In the genomic region with DNA sequence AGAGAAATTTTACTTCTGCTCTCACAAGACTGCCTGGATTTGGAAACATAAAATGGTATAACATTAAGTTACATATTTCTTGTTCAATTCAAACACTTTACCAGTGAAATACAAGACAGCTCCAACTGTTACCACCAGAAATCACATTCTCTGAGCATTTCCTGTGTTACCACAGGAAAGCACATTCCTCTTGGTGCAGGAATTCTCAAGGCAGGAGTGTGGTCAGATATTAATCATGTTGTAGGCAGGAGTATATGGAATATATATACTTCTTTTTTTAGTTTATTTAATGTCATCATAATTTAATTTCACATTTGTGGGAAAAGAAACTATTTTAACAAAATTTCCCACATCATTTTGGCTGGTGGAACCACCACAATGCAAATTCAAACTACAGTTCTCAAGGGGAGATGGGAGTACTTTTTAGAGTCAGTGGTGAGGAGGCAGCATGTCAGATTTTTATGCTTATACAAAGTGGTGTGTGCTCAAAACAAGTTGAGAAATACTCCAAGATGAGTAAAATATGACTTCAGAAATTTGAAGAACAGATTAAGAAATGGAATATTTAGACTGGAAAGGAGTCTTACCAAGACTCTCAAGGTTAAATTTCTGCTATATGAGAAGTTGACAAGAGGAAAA, we compare ENCODE assay signal across 23 cellular contexts.
DNase-seq lines count a peak whose midpoint lies in the region; ATAC-seq and TF ChIP-seq lines count a peak whose summit lies in the region.
"Had no signal": no experiment of that assay in that cellular context is flagged by ENCODE, and none has a peak within 500 bp of the region (broad histone marks: within the 10 kb centered on the region; RNA-seq: fewer than 3 reads in every experiment).

No MANE protein-coding gene starts in this region.

- POLR2A ChIA-PET in WTC11 (lab: Charles Lee) = no interaction called here

- H3K27me3 Mint-ChIP-seq in WTC11 (ENCODE audit: low read depth) = no peaks in the 10 kb centered on the region

- H3K4me3 ChIP-seq in cardiac fibroblast (replicated peaks in 1 of 2; ENCODE audit: low read depth in 2 of 2, low read length in 2 of 2) = no peak overlapping the region
- H3K4me3 ChIP-seq: vagina had no signal

- H3K9me3 Mint-ChIP-seq in WTC11 = peaks cover 4% of the 10 kb centered on the region; the same call in 1 of the 2 replicates

- no peak overlapping the region for H3K4me3 Mint-ChIP-seq in WTC11
- H3K4me3 Mint-ChIP-seq: activated CD4-positive, alpha-beta T cell treated with anti-CD3 and anti-CD28 coated beads, Interleukin-2, amount 10 ng/mL, durations not matched to agents 24 days and 14 days; CD8-positive, alpha-beta memory T cell; mesothelial cell of epicardium; neural crest cell had no signal

- CTCF ChIA-PET in WTC11 (lab: Charles Lee) = interaction anchor here (1.0 to 1.3 kb wide), 2 partner anchors 212 to 216 kb away, joined by 3 read pairs; no protein-coding TSS in a partner anchor

- no peak for ATAC-seq in WTC11
- ATAC-seq: foreskin keratinocyte, HCT116 had no signal

- TF ChIP-seq CTCF in cardiac fibroblast (IDR thresholded peaks at IDR 0.05; ENCODE audit: low read depth, low read length) = no peak
- no peak for TF ChIP-seq CTCF in WTC11 (IDR thresholded peaks at IDR 0.05)

- H3K4me1 Mint-ChIP-seq in WTC11 = 0 out of 2 replicates have a peak, but pooled peaks cover 2% of the 10 kb centered on the region
- H3K4me1 Mint-ChIP-seq: activated CD4-positive, alpha-beta T cell treated with anti-CD3 and anti-CD28 coated beads, Interleukin-2, amount 10 ng/mL, durations not matched to agents 24 days and 14 days; CD8-positive, alpha-beta memory T cell; neural crest cell had no signal

- DNase-seq in AG20443 (ENCODE audit: low spot score) (peak; percentile 51), M059J (ENCODE audit: low read depth) (peak; percentile 55), cardiac fibroblast (ENCODE audit: low read depth in 2 of 2) (peak; percentile 63 to 79), myocyte (ENCODE audit: low read depth) (peak; percentile 44), LoVo (ENCODE audit: low spot score) (no peak), WTC11 (ENCODE audit: low spot score) (no peak), NCI-H1417 (lab: John Stamatoyannopoulos, UW) (no peak), NCI-H1092 treated with DMSO at 0.1 percent for 48 hours (lab: John Stamatoyannopoulos, UW) (no peak)
- DNase-seq: activated CD4-positive, alpha-beta T cell treated with anti-CD3 and anti-CD28 coated beads, Interleukin-2, amount 10 ng/mL, durations not matched to agents 24 days and 14 days; activated CD8-positive, alpha-beta memory T cell treated with anti-CD3 and anti-CD28 coated beads, Interleukin-2, amount 50 U/mL, for 4 hours; activated gamma-delta T cell; amygdala; CD8-positive, alpha-beta memory T cell; NCI-H1092; NCI-H2107; NCI-H524 treated with DMSO at 0.1 percent for 48 hours; retina; stimulated activated CD4-positive, alpha-beta T cell treated with anti-CD3 and anti-CD28 coated beads, Interleukin-15, amount 100 ng/mL, for 24 hours had no signal

- no peaks in the 10 kb centered on the region for H3K36me3 Mint-ChIP-seq in WTC11

- no peak overlapping the region for H3K27ac Mint-ChIP-seq in WTC11
- H3K27ac Mint-ChIP-seq: activated CD4-positive, alpha-beta T cell treated with anti-CD3 and anti-CD28 coated beads, Interleukin-2, amount 10 ng/mL, durations not matched to agents 24 days and 14 days; CD8-positive, alpha-beta memory T cell; mesothelial cell of epicardium had no signal

TF ChIP-seq in WTC11, 78 proteins besides CTCF, POLR2A, EP300 and RAD21:
- TF ChIP-seq, protein P1, sequence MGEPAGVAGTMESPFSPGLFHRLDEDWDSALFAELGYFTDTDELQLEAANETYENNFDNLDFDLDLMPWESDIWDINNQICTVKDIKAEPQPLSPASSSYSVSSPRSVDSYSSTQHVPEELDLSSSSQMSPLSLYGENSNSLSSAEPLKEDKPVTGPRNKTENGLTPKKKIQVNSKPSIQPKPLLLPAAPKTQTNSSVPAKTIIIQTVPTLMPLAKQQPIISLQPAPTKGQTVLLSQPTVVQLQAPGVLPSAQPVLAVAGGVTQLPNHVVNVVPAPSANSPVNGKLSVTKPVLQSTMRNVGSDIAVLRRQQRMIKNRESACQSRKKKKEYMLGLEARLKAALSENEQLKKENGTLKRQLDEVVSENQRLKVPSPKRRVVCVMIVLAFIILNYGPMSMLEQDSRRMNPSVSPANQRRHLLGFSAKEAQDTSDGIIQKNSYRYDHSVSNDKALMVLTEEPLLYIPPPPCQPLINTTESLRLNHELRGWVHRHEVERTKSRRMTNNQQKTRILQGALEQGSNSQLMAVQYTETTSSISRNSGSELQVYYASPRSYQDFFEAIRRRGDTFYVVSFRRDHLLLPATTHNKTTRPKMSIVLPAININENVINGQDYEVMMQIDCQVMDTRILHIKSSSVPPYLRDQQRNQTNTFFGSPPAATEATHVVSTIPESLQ (CRISPR knock-in tag; IDR thresholded peaks at IDR 0.05) = no peak
- TF ChIP-seq ESRRA (CRISPR knock-in tag; IDR thresholded peaks at IDR 0.05; ENCODE audit: borderline replicate concordance) (no peak), MXD4 (CRISPR knock-in tag; IDR thresholded peaks at IDR 0.05; ENCODE audit: borderline replicate concordance) (no peak), CREM (CRISPR knock-in tag; IDR thresholded peaks at IDR 0.05) (no peak), ZBTB21 (CRISPR knock-in tag; IDR thresholded peaks at IDR 0.05; ENCODE audit: borderline replicate concordance) (no peak), ZNF416 (CRISPR knock-in tag; IDR thresholded peaks at IDR 0.05) (no peak), ETV6 (CRISPR knock-in tag; IDR thresholded peaks at IDR 0.05) (no peak), ZNF317 (CRISPR knock-in tag; IDR thresholded peaks at IDR 0.05; ENCODE audit: borderline replicate concordance, low read depth) (no peak), NR1H2 (CRISPR knock-in tag; IDR thresholded peaks at IDR 0.05) (no peak)
- TF ChIP-seq, protein P2, sequence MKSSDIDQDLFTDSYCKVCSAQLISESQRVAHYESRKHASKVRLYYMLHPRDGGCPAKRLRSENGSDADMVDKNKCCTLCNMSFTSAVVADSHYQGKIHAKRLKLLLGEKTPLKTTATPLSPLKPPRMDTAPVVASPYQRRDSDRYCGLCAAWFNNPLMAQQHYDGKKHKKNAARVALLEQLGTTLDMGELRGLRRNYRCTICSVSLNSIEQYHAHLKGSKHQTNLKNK (CRISPR knock-in tag; IDR thresholded peaks at IDR 0.05) = no peak
- TF ChIP-seq, protein P3, sequence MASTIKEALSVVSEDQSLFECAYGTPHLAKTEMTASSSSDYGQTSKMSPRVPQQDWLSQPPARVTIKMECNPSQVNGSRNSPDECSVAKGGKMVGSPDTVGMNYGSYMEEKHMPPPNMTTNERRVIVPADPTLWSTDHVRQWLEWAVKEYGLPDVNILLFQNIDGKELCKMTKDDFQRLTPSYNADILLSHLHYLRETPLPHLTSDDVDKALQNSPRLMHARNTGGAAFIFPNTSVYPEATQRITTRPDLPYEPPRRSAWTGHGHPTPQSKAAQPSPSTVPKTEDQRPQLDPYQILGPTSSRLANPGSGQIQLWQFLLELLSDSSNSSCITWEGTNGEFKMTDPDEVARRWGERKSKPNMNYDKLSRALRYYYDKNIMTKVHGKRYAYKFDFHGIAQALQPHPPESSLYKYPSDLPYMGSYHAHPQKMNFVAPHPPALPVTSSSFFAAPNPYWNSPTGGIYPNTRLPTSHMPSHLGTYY (CRISPR knock-in tag; IDR thresholded peaks at IDR 0.05) = no peak
- TF ChIP-seq, protein P4, sequence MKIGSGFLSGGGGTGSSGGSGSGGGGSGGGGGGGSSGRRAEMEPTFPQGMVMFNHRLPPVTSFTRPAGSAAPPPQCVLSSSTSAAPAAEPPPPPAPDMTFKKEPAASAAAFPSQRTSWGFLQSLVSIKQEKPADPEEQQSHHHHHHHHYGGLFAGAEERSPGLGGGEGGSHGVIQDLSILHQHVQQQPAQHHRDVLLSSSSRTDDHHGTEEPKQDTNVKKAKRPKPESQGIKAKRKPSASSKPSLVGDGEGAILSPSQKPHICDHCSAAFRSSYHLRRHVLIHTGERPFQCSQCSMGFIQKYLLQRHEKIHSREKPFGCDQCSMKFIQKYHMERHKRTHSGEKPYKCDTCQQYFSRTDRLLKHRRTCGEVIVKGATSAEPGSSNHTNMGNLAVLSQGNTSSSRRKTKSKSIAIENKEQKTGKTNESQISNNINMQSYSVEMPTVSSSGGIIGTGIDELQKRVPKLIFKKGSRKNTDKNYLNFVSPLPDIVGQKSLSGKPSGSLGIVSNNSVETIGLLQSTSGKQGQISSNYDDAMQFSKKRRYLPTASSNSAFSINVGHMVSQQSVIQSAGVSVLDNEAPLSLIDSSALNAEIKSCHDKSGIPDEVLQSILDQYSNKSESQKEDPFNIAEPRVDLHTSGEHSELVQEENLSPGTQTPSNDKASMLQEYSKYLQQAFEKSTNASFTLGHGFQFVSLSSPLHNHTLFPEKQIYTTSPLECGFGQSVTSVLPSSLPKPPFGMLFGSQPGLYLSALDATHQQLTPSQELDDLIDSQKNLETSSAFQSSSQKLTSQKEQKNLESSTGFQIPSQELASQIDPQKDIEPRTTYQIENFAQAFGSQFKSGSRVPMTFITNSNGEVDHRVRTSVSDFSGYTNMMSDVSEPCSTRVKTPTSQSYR (CRISPR knock-in tag; IDR thresholded peaks at IDR 0.05) = no peak
TF ChIP-seq in WTC11: peak in this region for 0.

Comparison
In these comparisons a context has a peak if more than half of its experiments do, and no peak if none do; other contexts are left out.
1. DNase-seq: peak in AG20443 (single experiment), M059J (single experiment), cardiac fibroblast (2 of 2) and myocyte (single experiment); none in LoVo (single experiment), WTC11 (single experiment), NCI-H1417 (0 of 3) and NCI-H1092 treated with DMSO at 0.1 percent for 48 hours (single experiment).